ENCODE assay signal across 18 cellular contexts in the genomic region with DNA sequence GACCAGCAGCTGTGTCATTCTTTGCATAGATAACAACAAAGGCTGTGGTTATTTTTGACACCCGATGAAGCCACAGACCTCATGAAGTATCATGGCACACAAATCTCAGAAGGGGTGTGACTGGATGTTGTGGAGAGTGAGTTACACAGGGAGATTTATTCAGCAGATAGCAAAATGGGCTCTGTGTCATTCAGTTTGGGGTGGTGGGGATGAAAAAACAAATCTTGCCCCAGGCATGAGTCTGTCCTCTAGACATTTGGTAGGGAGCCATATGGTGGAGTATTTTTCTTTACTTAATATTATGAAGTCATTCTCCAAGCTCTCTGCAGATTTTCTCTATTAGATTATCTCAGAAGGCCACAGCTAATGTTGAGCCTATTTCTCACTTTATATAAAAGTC.
DNase-seq lines count a peak whose midpoint lies in the region; ATAC-seq, FAIRE-seq and TF ChIP-seq lines count a peak whose summit lies in the region.
"Had no signal": no experiment of that assay in that cellular context is flagged by ENCODE, and none has a peak within 500 bp of the region (broad histone marks: within the 10 kb centered on the region; RNA-seq: fewer than 3 reads in every experiment).

No MANE protein-coding gene starts in this region.

- no peak for TF ChIP-seq POLR2A in GM12878 (IDR thresholded peaks at IDR 0.05; ENCODE audit: low read depth, low read length)
- no peak for TF ChIP-seq POLR2A in HepG2 (IDR thresholded peaks at IDR 0.05; ENCODE audit: insufficient read depth in 1 of 2, low read depth in 2 of 2, low read length in 2 of 2)

- H2AFZ ChIP-seq in GM12878 (ENCODE audit: control insufficient read depth, low read depth, low read length) (no peak overlapping the region), HepG2 (ENCODE audit: low read length) (no peak overlapping the region)

- WGBS in GM12878 (ENCODE audit: insufficient coverage, insufficient replicate concordance, low lambda C conversion rate, missing lambda C conversion rate), result 83% methylated on average over 1 of the region's 1 CpG
- WGBS in HepG2 (ENCODE audit: low lambda C conversion rate), result 5% methylated on average over 1 of the region's 1 CpG

- TF ChIP-seq CTCF in GM12878 (IDR thresholded peaks at IDR 0.05 in 2 of 3, conservative IDR thresholded peaks at IDR 0.05 in 1 of 3; ENCODE audit: control insufficient read depth in 2 of 3, extremely low read depth in 1 of 3, insufficient read depth in 1 of 3, low read depth in 3 of 3, low read length in 3 of 3) (no peak), HepG2 (CRISPR knock-in tag; IDR thresholded peaks at IDR 0.05) (no peak)

- TF ChIP-seq EP300 in GM12878 (IDR thresholded peaks at IDR 0.05; ENCODE audit: borderline replicate concordance in 1 of 2, control insufficient read depth in 1 of 2, low read depth in 2 of 2, low read length in 2 of 2), result no peak
- TF ChIP-seq EP300 in HepG2 (IDR thresholded peaks at IDR 0.05; ENCODE audit: low read depth in 2 of 2, low read length in 2 of 2), result no peak
- no peak for TF ChIP-seq EP300 in HepG2 (CRISPR knock-in tag; IDR thresholded peaks at IDR 0.05; ENCODE audit: borderline replicate concordance)

- H3K4me1 ChIP-seq in GM12878 (ENCODE audit: control insufficient read depth, insufficient read depth, low read length), result no peaks in the 10 kb centered on the region
- no peaks in the 10 kb centered on the region for H3K4me1 ChIP-seq in HepG2 (ENCODE audit: insufficient read depth, low read length)
- H3K4me1 ChIP-seq: colonic mucosa had no signal

- ATAC-seq in GM12878, result peak; percentile 84
- no peak for ATAC-seq in HG02970 (IDR thresholded peaks at IDR 0.05; ENCODE audit: low FRiP score, unreplicated experiment)
- no peak for ATAC-seq in GM21528 (IDR thresholded peaks at IDR 0.05; ENCODE audit: low FRiP score, unreplicated experiment)
- no peak for ATAC-seq in HepG2
- ATAC-seq: activated T-cell treated with anti-CD3 and anti-CD28 coated beads, Interleukin-2, amount 50 U/mL, for 72 hours; esophagus mucosa; natural killer cell treated with Interleukin-12 subunit alpha and Interleukin-12 subunit beta and Interleukin-15 and Interleukin-18, amount 100 ng/mL, for 72 hours had no signal

- H3K36me3 ChIP-seq in GM12878 (ENCODE audit: control insufficient read depth in 2 of 2, insufficient read depth in 2 of 2, low read length in 1 of 2) (no peaks in the 10 kb centered on the region), HepG2 (replicated peaks in 1 of 2; ENCODE audit: control insufficient read depth in 1 of 2, insufficient read depth in 2 of 2, low read length in 2 of 2) (no peaks in the 10 kb centered on the region)
- H3K36me3 ChIP-seq: adrenal gland, colonic mucosa, tibial nerve had no signal

- CTCF ChIA-PET in GM12878 (lab: Yijun Ruan, JAX) (no interaction called here), HepG2 (lab: Yijun Ruan, JAX; ENCODE audit: low intra/inter-chr PET ratio, low total read pairs) (no interaction called here)

- RAD21 ChIA-PET in GM12878 (lab: Charles Lee; ENCODE audit: unreplicated experiment), result interaction anchor here (1.4 kb wide), 1 partner anchor 123 kb away, joined by 3 read pairs; no protein-coding TSS in a partner anchor

- BruUV-seq in GM12878 (replicated peaks; lab: Mats Ljungman, UMichigan) (no TSS peak), HepG2 (replicated peaks; lab: Mats Ljungman, UMichigan) (no TSS peak)

- H3K27ac ChIP-seq in GM12878 (ENCODE audit: control insufficient read depth, insufficient read depth), result no peak overlapping the region
- no peak overlapping the region for H3K27ac ChIP-seq in HepG2 (ENCODE audit: extremely low read length, insufficient read depth, low read length)
- H3K27ac ChIP-seq: adrenal gland, colonic mucosa, HL-60 had no signal

- H4K20me1 ChIP-seq in GM12878 (ENCODE audit: control insufficient read depth, insufficient read depth), result no peaks in the 10 kb centered on the region
- H4K20me1 ChIP-seq in HepG2 (ENCODE audit: insufficient read depth, low read length), result no peaks in the 10 kb centered on the region

- H3K9me3 ChIP-seq in GM12878 (replicated peaks; ENCODE audit: control insufficient read depth, insufficient read depth, low read length) (no peaks in the 10 kb centered on the region; the same call in 2 of the 3 replicates), HepG2 (ENCODE audit: low read length) (no peaks in the 10 kb centered on the region)
- H3K9me3 ChIP-seq: adrenal gland, colonic mucosa, tibial nerve had no signal

- FAIRE-seq in GM12878 (lab: Jason Lieb, UNC), result no peak
- FAIRE-seq in HepG2 (lab: Jason Lieb, UNC), result no peak

- SMC1A ChIA-PET in GM12878 (lab: Charles Lee; ENCODE audit: uncharacterized antibody, unreplicated experiment), result interaction anchor here (0.6 kb wide), 1 partner anchor 182 kb away, joined by 3 read pairs; no protein-coding TSS in a partner anchor

- no peaks in the 10 kb centered on the region for H3K79me2 ChIP-seq in GM12878 (ENCODE audit: control insufficient read depth, insufficient read depth, low read length)
- no peaks in the 10 kb centered on the region for H3K79me2 ChIP-seq in HepG2 (ENCODE audit: insufficient read depth, low read length)

- H3K4me3 ChIP-seq in GM12878, result no peak overlapping the region
- H3K4me3 ChIP-seq in HepG2 (replicated peaks in 1 of 3; ENCODE audit: insufficient read depth in 1 of 3, low read depth in 2 of 3, low read length in 3 of 3), result no peak overlapping the region
- H3K4me3 ChIP-seq: adrenal gland, colonic mucosa, tibial nerve had no signal

- POLR2A ChIA-PET in GM12878 (lab: Charles Lee) (no interaction called here), HepG2 (lab: Yijun Ruan, JAX) (no interaction called here)

- H3K4me2 ChIP-seq in GM12878 (ENCODE audit: control insufficient read depth, insufficient read depth) (no peak overlapping the region), HepG2 (ENCODE audit: low read depth, low read length) (no peak overlapping the region)

- H3K27me3 ChIP-seq in GM12878 (replicated peaks in 1 of 2; ENCODE audit: control insufficient read depth in 2 of 2, insufficient read depth in 2 of 2, low read length in 1 of 2) (no peaks in the 10 kb centered on the region), HepG2 (ENCODE audit: control insufficient read depth in 1 of 2, insufficient read depth in 2 of 2, low read length in 2 of 2) (no peaks in the 10 kb centered on the region)
- H3K27me3 ChIP-seq: adrenal gland, colonic mucosa, tibial nerve had no signal

- intact Hi-C loops in GM12878 (cut with micrococcal nuclease; ENCODE audit: unreplicated experiment) (no loop called here), HepG2 (cut with micrococcal nuclease; ENCODE audit: unreplicated experiment) (no loop called here)

- TF ChIP-seq RAD21 in GM12878 (IDR thresholded peaks at IDR 0.05; ENCODE audit: insufficient read depth, low read depth, low read length) (no peak), HepG2 (CRISPR knock-in tag; IDR thresholded peaks at IDR 0.05) (no peak)

- in situ Hi-C loops in GM12878 (cut with MboI) (no loop called here), HepG2 (cut with HindIII; ENCODE audit: extremely low pct_ligation_motif_present, low pct_unique_long_range_greater_than_20kb) (no loop called here)

- no peak overlapping the region for H3K9ac ChIP-seq in GM12878 (ENCODE audit: control insufficient read depth, insufficient read depth, low read length)
- H3K9ac ChIP-seq in HepG2 (ENCODE audit: insufficient read depth, low read depth, low read length), result no peak overlapping the region

- DNase-seq in GM04504 (ENCODE audit: low read depth) (peak; percentile 39), LHCN-M2 (ENCODE audit: low read depth) (peak; percentile 80), GM12878 (ENCODE audit: low read depth, low spot score) (no peak), myocyte (ENCODE audit: low read depth) (peak; percentile 94), HepG2 (ENCODE audit: low spot score) (no peak)
- no peak for DNase-seq in activated CD4-positive, alpha-beta T cell treated with anti-CD3 and anti-CD28 coated beads, Interleukin-2, amount 50 U/mL, for 48 hours
- DNase-seq: activated CD4-positive, alpha-beta T cell treated with anti-CD3 and anti-CD28 coated beads, Interleukin-2, amount 50 U/mL, for 1 hour; activated T-cell treated with anti-CD3 and anti-CD28 coated beads, Interleukin-2, amount 50 U/mL, for 72 hours; adrenal gland; colonic mucosa; H7; Right ventricle myocardium superior had no signal

TF ChIP-seq in GM12878, 131 proteins besides CTCF, POLR2A, EP300 and RAD21:
- TF ChIP-seq RB1 (IDR thresholded peaks at IDR 0.05; ENCODE audit: borderline replicate concordance), result no peak
- TF ChIP-seq, protein P1, sequence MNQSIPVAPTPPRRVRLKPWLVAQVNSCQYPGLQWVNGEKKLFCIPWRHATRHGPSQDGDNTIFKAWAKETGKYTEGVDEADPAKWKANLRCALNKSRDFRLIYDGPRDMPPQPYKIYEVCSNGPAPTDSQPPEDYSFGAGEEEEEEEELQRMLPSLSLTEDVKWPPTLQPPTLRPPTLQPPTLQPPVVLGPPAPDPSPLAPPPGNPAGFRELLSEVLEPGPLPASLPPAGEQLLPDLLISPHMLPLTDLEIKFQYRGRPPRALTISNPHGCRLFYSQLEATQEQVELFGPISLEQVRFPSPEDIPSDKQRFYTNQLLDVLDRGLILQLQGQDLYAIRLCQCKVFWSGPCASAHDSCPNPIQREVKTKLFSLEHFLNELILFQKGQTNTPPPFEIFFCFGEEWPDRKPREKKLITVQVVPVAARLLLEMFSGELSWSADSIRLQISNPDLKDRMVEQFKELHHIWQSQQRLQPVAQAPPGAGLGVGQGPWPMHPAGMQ (IDR thresholded peaks at IDR 0.05; ENCODE audit: borderline replicate concordance), result no peak
- peak; percentile 42 for TF ChIP-seq RUNX3 (IDR thresholded peaks at IDR 0.05; ENCODE audit: low read length)
- no peak for TF ChIP-seq MTA3 (IDR thresholded peaks at IDR 0.05; ENCODE audit: borderline replicate concordance, low read length)

TF ChIP-seq in HepG2, 621 proteins besides CTCF, POLR2A, EP300 and RAD21 (continues in another document):
- TF ChIP-seq ZEB1 (IDR thresholded peaks at IDR 0.05; ENCODE audit: insufficient replicate concordance, low read depth), result no peak
- no peak for TF ChIP-seq ZNF841 (CRISPR knock-in tag; IDR thresholded peaks at IDR 0.05; ENCODE audit: borderline replicate concordance)
- TF ChIP-seq, protein P2, sequence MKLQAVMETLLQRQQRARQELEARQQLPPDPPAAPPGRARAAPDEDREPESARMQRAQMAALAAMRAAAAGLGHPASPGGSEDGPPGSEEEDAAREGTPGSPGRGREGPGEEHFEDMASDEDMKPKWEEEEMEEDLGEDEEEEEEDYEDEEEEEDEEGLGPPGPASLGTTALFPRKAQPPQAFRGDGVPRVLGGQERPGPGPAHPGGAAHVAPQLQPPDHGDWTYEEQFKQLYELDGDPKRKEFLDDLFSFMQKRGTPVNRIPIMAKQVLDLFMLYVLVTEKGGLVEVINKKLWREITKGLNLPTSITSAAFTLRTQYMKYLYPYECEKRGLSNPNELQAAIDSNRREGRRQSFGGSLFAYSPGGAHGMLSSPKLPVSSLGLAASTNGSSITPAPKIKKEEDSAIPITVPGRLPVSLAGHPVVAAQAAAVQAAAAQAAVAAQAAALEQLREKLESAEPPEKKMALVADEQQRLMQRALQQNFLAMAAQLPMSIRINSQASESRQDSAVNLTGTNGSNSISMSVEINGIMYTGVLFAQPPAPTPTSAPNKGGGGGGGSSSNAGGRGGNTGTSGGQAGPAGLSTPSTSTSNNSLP (IDR thresholded peaks at IDR 0.05; ENCODE audit: low read depth, low read length), result no peak
- TF ChIP-seq MXI1 (IDR thresholded peaks at IDR 0.05; ENCODE audit: borderline replicate concordance, low read depth, low read length), result no peak

Comparison
In these comparisons a context has a peak if more than half of its experiments do, and no peak if none do; other contexts are left out.
1. DNase-seq: peak in GM04504 (single experiment), LHCN-M2 (single experiment) and myocyte (single experiment); none in GM12878 (single experiment), activated CD4-positive, alpha-beta T cell treated with anti-CD3 and anti-CD28 coated beads, Interleukin-2, amount 50 U/mL, for 48 hours (0 of 2) and HepG2 (single experiment).